In genomic region chr10:125881192-125881591, GRCh38 we compare ENCODE assay signal across 11 cellular contexts. TPM values are rescaled to one million over a fixed set of nuclear protein-coding genes. Genes with fewer than 3 reads are reported as not detected.
DNase-seq lines count a peak whose midpoint lies in the region; ATAC-seq and TF ChIP-seq lines count a peak whose summit lies in the region.
"Had no signal": no experiment of that assay in that cellular context is flagged by ENCODE, and none has a peak within 500 bp of the region (broad histone marks: within the 10 kb centered on the region; RNA-seq: fewer than 3 reads in every experiment).

Gene DHX32 (minus strand): TSS chr10:125881292. CDS start chr10:125880824, 468 bp downstream.

- peaks cover 0 to 2% of the 10 kb centered on the region in 2 donors for H3K9me3 Mint-ChIP-seq in activated naive CD4-positive, alpha-beta T cell treated with anti-CD3 and anti-CD28 coated beads, Interleukin-2, amount 50 U/mL, for 72 hours
- H3K9me3 Mint-ChIP-seq in activated naive CD4-positive, alpha-beta T cell treated with anti-CD3 and anti-CD28 coated beads, Interleukin-2, amount 10 ng/mL, durations not matched to agents 7 days and 5 days: peaks cover 1% of the 10 kb centered on the region

- intact Hi-C loops in aorta (cut with DNase I): no loop called here

- CTCF ChIA-PET in activated naive CD4-positive, alpha-beta T cell treated with anti-CD3 and anti-CD28 coated beads, Interleukin-2, amount 10 ng/mL, durations not matched to agents 7 days and 5 days (lab: Charles Lee): no interaction called here

- H3K9me3 ChIP-seq in aorta (ENCODE audit: control insufficient read depth, low read length) (peaks cover 1% of the 10 kb centered on the region), T-helper 17 cell (ENCODE audit: control insufficient read depth, low read length, poor library complexity, severe bottlenecking) (no peaks in the 10 kb centered on the region)
- H3K9me3 ChIP-seq: BE2C had no signal

- H3K4me1 Mint-ChIP-seq in activated naive CD4-positive, alpha-beta T cell treated with anti-CD3 and anti-CD28 coated beads, Interleukin-2, amount 10 ng/mL, durations not matched to agents 7 days and 5 days: no peaks in the 10 kb centered on the region
- H3K4me1 Mint-ChIP-seq in T-helper 17 cell: no peaks in the 10 kb centered on the region

- TF ChIP-seq CTCF in fibroblast of the aortic adventitia (IDR thresholded peaks at IDR 0.05; ENCODE audit: insufficient read depth, low read length): no peak

- H3K4me3 Mint-ChIP-seq in activated naive CD4-positive, alpha-beta T cell treated with anti-CD3 and anti-CD28 coated beads, Interleukin-2, amount 10 ng/mL, durations not matched to agents 7 days and 5 days: no peak within 1 kb of the TSS
- no peak within 1 kb of the TSS for H3K4me3 Mint-ChIP-seq in T-helper 17 cell
- H3K4me3 Mint-ChIP-seq: dendritic cell treated with granulocyte-macrophage colony-stimulating factor and Interleukin-4, amounts not matched to agents 40 ng/mL and 50 ng/mL, for 4 days; T-helper 2 cell treated with Interferon-gamma antibody and Interleukin-4, amounts not matched to agents 5 μg/mL and 100 μg/mL, for 36 hours had no signal

- no peak for ATAC-seq in activated naive CD4-positive, alpha-beta T cell treated with anti-CD3 and anti-CD28 coated beads, Interleukin-2, amount 50 U/mL, for 72 hours
- ATAC-seq in aorta (ENCODE audit: low FRiP score) (no peak), T-helper 17 cell (no peak), HG02588 (IDR thresholded peaks at IDR 0.05; ENCODE audit: unreplicated experiment) (no peak)

- DNase-seq in activated naive CD4-positive, alpha-beta T cell treated with anti-CD3 and anti-CD28 coated beads, Interleukin-2, amount 50 U/mL, for 72 hours (ENCODE audit: low spot score in 2 of 2): no peak
- DNase-seq in activated naive CD4-positive, alpha-beta T cell treated with anti-CD3 and anti-CD28 coated beads, Interleukin-2, amount 10 ng/mL, durations not matched to agents 7 days and 5 days: no peak
- DNase-seq in fibroblast of the aortic adventitia (ENCODE audit: low read depth): no peak
- no peak for DNase-seq in myocyte (ENCODE audit: low read depth)
- DNase-seq in aorta: no peak
- DNase-seq in germinal center (ENCODE audit: low spot score): no peak
- no peak for DNase-seq in T-helper 17 cell
- DNase-seq: BE2C had no signal

- no peak within 1 kb of the TSS for H3K27ac ChIP-seq in aorta (ENCODE audit: low read depth in 1 of 2, low read length in 2 of 2)

- H3K36me3 ChIP-seq in aorta (ENCODE audit: control insufficient read depth in 1 of 2, insufficient read depth in 2 of 2, low read length in 1 of 2): peaks cover 0 to 2% of the 10 kb centered on the region in 2 donors
- H3K36me3 ChIP-seq: BE2C had no signal

- WGBS in aorta, 2 donors: 71 to 82% methylated on average over 4 of the region's 4 CpGs

- H3K27me3 ChIP-seq in aorta (ENCODE audit: control insufficient read depth in 1 of 2, insufficient read depth in 2 of 2, low read length in 1 of 2): no peaks in the 10 kb centered on the region
- H3K27me3 ChIP-seq: BE2C had no signal

- H3K27me3 Mint-ChIP-seq in activated naive CD4-positive, alpha-beta T cell treated with anti-CD3 and anti-CD28 coated beads, Interleukin-2, amount 10 ng/mL, durations not matched to agents 7 days and 5 days: no peaks in the 10 kb centered on the region
- no peaks in the 10 kb centered on the region for H3K27me3 Mint-ChIP-seq in T-helper 17 cell
- H3K27me3 Mint-ChIP-seq: dendritic cell treated with granulocyte-macrophage colony-stimulating factor and Interleukin-4, amounts not matched to agents 40 ng/mL and 50 ng/mL, for 4 days had no signal

- no peaks in the 10 kb centered on the region for H3K4me1 ChIP-seq in aorta (ENCODE audit: control insufficient read depth in 1 of 2, insufficient read depth in 2 of 2, low read length in 2 of 2)
- H3K4me1 ChIP-seq: BE2C had no signal

- peaks cover 20 to 44% of the 10 kb centered on the region in 2 donors for H3K36me3 Mint-ChIP-seq in activated naive CD4-positive, alpha-beta T cell treated with anti-CD3 and anti-CD28 coated beads, Interleukin-2, amount 50 U/mL, for 72 hours
- peaks cover 10% of the 10 kb centered on the region for H3K36me3 Mint-ChIP-seq in activated naive CD4-positive, alpha-beta T cell treated with anti-CD3 and anti-CD28 coated beads, Interleukin-2, amount 10 ng/mL, durations not matched to agents 7 days and 5 days
- peaks cover 6% of the 10 kb centered on the region for H3K36me3 Mint-ChIP-seq in T-helper 17 cell (ENCODE audit: low read depth)

- H3K27ac Mint-ChIP-seq in activated naive CD4-positive, alpha-beta T cell treated with anti-CD3 and anti-CD28 coated beads, Interleukin-2, amount 50 U/mL, for 72 hours: no peak within 1 kb of the TSS
- no peak within 1 kb of the TSS for H3K27ac Mint-ChIP-seq in activated naive CD4-positive, alpha-beta T cell treated with anti-CD3 and anti-CD28 coated beads, Interleukin-2, amount 10 ng/mL, durations not matched to agents 7 days and 5 days
- H3K27ac Mint-ChIP-seq in T-helper 17 cell: no peak within 1 kb of the TSS
- H3K27ac Mint-ChIP-seq: dendritic cell treated with granulocyte-macrophage colony-stimulating factor and Interleukin-4, amounts not matched to agents 40 ng/mL and 50 ng/mL, for 4 days; T-helper 2 cell treated with Interferon-gamma antibody and Interleukin-4, amounts not matched to agents 5 μg/mL and 100 μg/mL, for 36 hours had no signal

- H3K4me3 ChIP-seq in fibroblast of the aortic adventitia (ENCODE audit: low read depth, low read length) (no peak within 1 kb of the TSS), aorta (ENCODE audit: low read length in 2 of 2) (no peak within 1 kb of the TSS)

RNA-seq across cellular contexts. Expression of gene DHX32, which starts in this region (rescaled TPM):
- 10 to 100 TPM; 10.7 to 39.2 TPM for total RNA-seq in activated naive CD4-positive, alpha-beta T cell treated with anti-CD3 and anti-CD28 coated beads, Interleukin-2, amount 50 U/mL, for 72 hours
- total RNA-seq in fibroblast of the aortic adventitia (ENCODE audit: low replicate concordance) (20.2 and 31.3 TPM in 2 replicates), myocyte (51.7 and 62.3 TPM in 2 replicates), aorta (10 to 100 TPM; 21.2 to 22.6 TPM), T-helper 17 cell (1 to 10 TPM; 5.8 to 6.4 TPM)
- 22.2 TPM for polyA plus RNA-seq in myocyte (2012)
- polyA plus RNA-seq in aorta: 10 to 100 TPM in 1 of 2 donors, 1 to 10 TPM in 1; 9.5 to 10.7 TPM
